ENCODE assay signal across 2 cellular contexts in the genomic region with DNA sequence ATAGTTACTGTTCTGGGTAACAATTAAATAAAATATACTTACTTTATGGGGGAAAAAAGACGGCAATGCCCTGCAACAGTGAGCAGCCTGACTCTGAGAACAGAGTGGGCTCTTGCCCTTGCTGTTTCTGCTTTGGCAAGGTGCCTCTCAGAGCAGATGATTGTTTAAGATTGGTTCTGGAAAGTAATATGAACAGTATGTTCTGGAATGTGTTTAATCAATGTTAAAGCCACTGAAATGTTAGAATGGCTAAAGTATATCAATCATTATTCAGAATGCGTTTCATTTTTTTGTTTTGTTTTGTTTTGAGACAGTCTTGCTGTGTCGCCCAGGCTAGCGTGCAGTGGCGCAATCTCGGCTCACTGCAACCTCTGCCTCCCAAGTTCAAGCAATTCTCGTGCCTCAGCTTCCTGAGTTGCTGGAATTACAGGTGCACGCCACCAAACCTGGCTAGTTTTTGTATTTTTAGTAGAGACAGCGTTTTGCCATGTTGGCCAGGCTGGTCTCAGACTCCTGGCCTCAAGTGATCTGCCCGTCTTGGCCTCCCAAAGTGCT.
TF ChIP-seq lines count a peak whose summit lies in the region.

No MANE protein-coding gene starts in this region.

TF ChIP-seq in IMR-90, 13 proteins besides CTCF, POLR2A, EP300 and RAD21:
- TF ChIP-seq CEBPB (IDR thresholded peaks at IDR 0.05; ENCODE audit: low read depth, low read length): 0 out of 2 replicates have a peak, but pooled peaks have one; percentile 36

TF ChIP-seq in liver, 16 proteins besides CTCF, POLR2A, EP300 and RAD21:
- TF ChIP-seq HNF4A (conservative IDR thresholded peaks at IDR 0.05) (peak; percentile 16 to 25), RXRA (IDR thresholded peaks at IDR 0.05) (peak; percentile 14 to 31)
